ENCODE assay signal across 1 cellular context in genomic region chr16:74406600-74407361, GRCh38.
A peak's percentile ranks its signal among the peaks of the same experiment; 100 is the strongest.
TF ChIP-seq lines count a peak whose summit lies in the region.

No MANE protein-coding gene starts in this region.

TF ChIP-seq in HepG2, 621 proteins besides CTCF, POLR2A, EP300 and RAD21:
- TF ChIP-seq ZFY (CRISPR knock-in tag; IDR thresholded peaks at IDR 0.05), result 0 out of 2 replicates have a peak, but pooled peaks have one; percentile 23
